In the genomic region with DNA sequence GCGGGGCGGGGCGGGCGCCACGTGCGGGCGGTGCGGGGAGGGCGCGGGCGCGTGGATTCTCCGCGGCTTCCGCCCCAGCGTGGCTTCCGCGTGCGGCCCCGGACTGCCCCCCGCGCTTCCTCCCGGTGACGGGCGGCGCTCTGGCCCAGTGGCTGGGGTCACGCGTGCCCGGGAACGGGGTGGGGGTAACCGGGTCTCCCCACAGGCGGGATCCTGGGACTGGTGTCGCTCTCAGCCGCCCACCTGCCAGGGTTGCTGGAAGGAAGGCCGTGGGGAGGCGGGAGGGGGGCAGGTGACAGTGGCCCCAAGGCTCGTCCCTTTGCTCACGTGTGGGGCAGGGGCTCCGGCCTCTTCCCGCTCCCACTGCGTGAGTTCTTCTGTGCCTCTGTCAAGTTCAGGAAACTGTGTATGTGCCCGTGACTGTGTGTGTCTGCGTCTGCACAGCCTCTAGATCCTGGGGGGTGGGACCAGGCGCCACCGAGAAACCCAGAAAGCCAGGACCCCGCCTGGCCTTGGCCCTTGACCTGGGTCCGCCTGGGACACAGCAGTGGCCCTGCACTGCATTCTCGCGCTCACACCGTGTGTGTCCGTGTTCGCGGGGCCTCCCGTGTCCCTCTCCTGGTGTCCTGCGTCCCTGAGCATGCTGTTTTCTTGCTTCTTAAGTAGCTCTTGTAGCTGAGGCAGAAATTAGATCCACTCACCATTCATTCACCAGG, we compare ENCODE assay signal across 8 cellular contexts. TPM values are rescaled to one million over a fixed set of nuclear protein-coding genes. Genes with fewer than 3 reads are reported as not detected.
DNase-seq lines count a peak whose midpoint lies in the region; ATAC-seq and TF ChIP-seq lines count a peak whose summit lies in the region.

No MANE protein-coding gene starts in this region.

- intact Hi-C loops in lower leg skin (cut with DNase I; ENCODE audit: low total_unique reads): no loop called here

- peaks cover 5% of the 10 kb centered on the region in 2 donors for H3K27me3 Mint-ChIP-seq in T-cell

- CTCF ChIA-PET in T-cell (lab: Charles Lee): no interaction called here

- H3K4me3 ChIP-seq in lower leg skin (ENCODE audit: low read depth, poor library complexity, severe bottlenecking): peak overlapping the region; percentile 54

- peaks cover 1% of the 10 kb centered on the region for H3K36me3 Mint-ChIP-seq in T-cell

- ATAC-seq in HG02588 (IDR thresholded peaks at IDR 0.05; ENCODE audit: unreplicated experiment) (peak; percentile 8), T-cell (replicated peaks in 1 of 4) (peak; percentile 38 to 52 (median 46))

- TF ChIP-seq POLR2A in lower leg skin (IDR thresholded peaks at IDR 0.05): no peak

- DNase-seq in DMS53 (lab: John Stamatoyannopoulos, UW) (peak; percentile 69), T-cell (peak in 27 of 34 experiments; percentile 20 to 55 (median 42)), cerebellum (ENCODE audit: low spot score) (peak; percentile 30), lower leg skin (ENCODE audit: low spot score in 2 of 2) (peak in 1 of 2 donors; percentile 90), superior temporal gyrus (ENCODE audit: extremely low spot score) (peak; percentile 16), NCI-H82 (lab: John Stamatoyannopoulos, UW) (no peak), NCI-H2171 (lab: John Stamatoyannopoulos, UW) (no peak)

- 0 to 3% methylated on average over 6 to 17 of the region's 55 CpGs for WGBS in lower leg skin, 2 donors

- peak overlapping the region; percentile 89 to 95 for H3K27ac Mint-ChIP-seq in T-cell

- H3K4me3 Mint-ChIP-seq in T-cell: peak overlapping the region; percentile 84 to 91 (median 90)

- no peak for TF ChIP-seq CTCF in lower leg skin (IDR thresholded peaks at IDR 0.05)

- H3K9me3 Mint-ChIP-seq in T-cell: no peaks in the 10 kb centered on the region

- POLR2A ChIA-PET in T-cell (lab: Charles Lee): no interaction called here

- peaks cover 26 to 35% (median 33%) of the 10 kb centered on the region in 3 donors for H3K4me1 Mint-ChIP-seq in T-cell

RNA-seq across cellular contexts. Expression of a gene that starts 0.9 kb away (rescaled TPM):
- 10 to 100 TPM; 52.0 to 80.1 (median 73.8) TPM for total RNA-seq in T-cell
- total RNA-seq in cerebellum: 3.7 TPM
- 10 to 100 TPM; 47.7 to 72.8 (median 52.3) TPM for total RNA-seq in lower leg skin

RNA-seq across cellular contexts. Expression of a gene that starts 24.6 kb away (rescaled TPM):
- under 1 TPM in 3 of 5 donors, not detected in 2; 0.18 to 0.38 (median 0.33) TPM for total RNA-seq in T-cell
- total RNA-seq in cerebellum: 0.18 TPM
- total RNA-seq in lower leg skin: 100 to 1,000 TPM in 3 of 4 donors, 10 to 100 TPM in 1; 70.5 to 177 (median 119) TPM

RNA-seq across cellular contexts. Expression of a gene that starts 27.2 kb away (rescaled TPM):
- total RNA-seq in T-cell: 100 to 1,000 TPM; 102 to 147 (median 131) TPM
- total RNA-seq in cerebellum: 31.7 TPM
- 10 to 100 TPM; 45.9 to 70.6 (median 60.3) TPM for total RNA-seq in lower leg skin

RNA-seq across cellular contexts. Expression of a gene that starts 38.4 kb away (rescaled TPM):
- total RNA-seq in T-cell (10 to 100 TPM; 17.6 to 28.5 (median 20.6) TPM), cerebellum (10.7 TPM), lower leg skin (10 to 100 TPM; 38.2 to 73.2 (median 60.7) TPM)

Comparison
In these comparisons a context has a peak if more than half of its experiments do, and no peak if none do; other contexts are left out.
1. DNase-seq: peak in DMS53 (single experiment), T-cell (27 of 34), cerebellum (single experiment) and superior temporal gyrus (single experiment); none in NCI-H82 (single experiment) and NCI-H2171 (single experiment).
2. RNA of a gene that starts 0.9 kb away (total RNA-seq): 52.0 to 80.1 TPM in T-cell and 47.7 to 72.8 TPM in lower leg skin; 3.7 TPM in cerebellum (single experiment); every median in the first group is over 10 times any median in the second.
3. RNA of a gene that starts 24.6 kb away (total RNA-seq): 70.5 to 177 TPM in lower leg skin; 0.18 TPM in cerebellum (single experiment) and 0.18 to 0.38 TPM in T-cell; every median in the first group is over 10 times any median in the second.